8 cellular contexts compared by ENCODE assay signal in genomic region chr5:40486437-40487270, GRCh38.
A peak's percentile ranks its signal among the peaks of the same experiment; 100 is the strongest.
DNase-seq lines count a peak whose midpoint lies in the region; ATAC-seq lines count a peak whose summit lies in the region.

No MANE protein-coding gene starts in this region.

- DNase-seq in Ammon's horn (ENCODE audit: low spot score) (peak; percentile 31), HT1080 (ENCODE audit: low read depth) (peak; percentile 63), glomerular visceral epithelial cell (ENCODE audit: extremely low spot score) (peak; percentile 37), KG1 (lab: John Stamatoyannopoulos, UW) (no peak), NCI-H1105 (lab: John Stamatoyannopoulos, UW) (no peak)
- DNase-seq in activated CD4-positive, alpha-beta T cell treated with anti-CD3 and anti-CD28 coated beads, Interleukin-2, amount 10 ng/mL, durations not matched to agents 7 days and 5 days, result peak; percentile 67
- DNase-seq in stimulated activated naive CD4-positive, alpha-beta T cell (lab: John Stamatoyannopoulos, UW), result peak in 5 of 6 experiments; percentile 2 to 58 (median 43)

- CTCF ChIA-PET in activated CD4-positive, alpha-beta T cell treated with anti-CD3 and anti-CD28 coated beads, Interleukin-2, amount 10 ng/mL, durations not matched to agents 7 days and 5 days (lab: Charles Lee), result interaction anchor here (0.7 to 2.0 kb wide), 11 partner anchors 9 to 999 kb away, joined by 3 to 5 read pairs (median 3); no protein-coding TSS in a partner anchor

- no peak overlapping the region for H3K4me3 Mint-ChIP-seq in activated CD4-positive, alpha-beta T cell treated with anti-CD3 and anti-CD28 coated beads, Interleukin-2, amount 10 ng/mL, durations not matched to agents 7 days and 5 days

- peak; percentile 29 for ATAC-seq in GM21390 (IDR thresholded peaks at IDR 0.05; ENCODE audit: unreplicated experiment)

- H3K27ac Mint-ChIP-seq in activated CD4-positive, alpha-beta T cell treated with anti-CD3 and anti-CD28 coated beads, Interleukin-2, amount 10 ng/mL, durations not matched to agents 7 days and 5 days, result peak overlapping the region; percentile 73

- H3K9me3 Mint-ChIP-seq in activated CD4-positive, alpha-beta T cell treated with anti-CD3 and anti-CD28 coated beads, Interleukin-2, amount 10 ng/mL, durations not matched to agents 7 days and 5 days, result peaks cover 4% of the 10 kb centered on the region

- H3K4me1 Mint-ChIP-seq in activated CD4-positive, alpha-beta T cell treated with anti-CD3 and anti-CD28 coated beads, Interleukin-2, amount 10 ng/mL, durations not matched to agents 7 days and 5 days, result peaks cover 77% of the 10 kb centered on the region

- POLR2A ChIA-PET in activated CD4-positive, alpha-beta T cell treated with anti-CD3 and anti-CD28 coated beads, Interleukin-2, amount 10 ng/mL, durations not matched to agents 7 days and 5 days (lab: Charles Lee), result no interaction called here

- peaks cover 8% of the 10 kb centered on the region for H3K36me3 Mint-ChIP-seq in activated CD4-positive, alpha-beta T cell treated with anti-CD3 and anti-CD28 coated beads, Interleukin-2, amount 10 ng/mL, durations not matched to agents 7 days and 5 days (ENCODE audit: low read depth)

- H3K27me3 Mint-ChIP-seq in activated CD4-positive, alpha-beta T cell treated with anti-CD3 and anti-CD28 coated beads, Interleukin-2, amount 10 ng/mL, durations not matched to agents 7 days and 5 days, result no peaks in the 10 kb centered on the region

Comparison
In these comparisons a context has a peak if more than half of its experiments do, and no peak if none do; other contexts are left out.
1. DNase-seq: peak in Ammon's horn (single experiment), HT1080 (single experiment), activated CD4-positive, alpha-beta T cell treated with anti-CD3 and anti-CD28 coated beads, Interleukin-2, amount 10 ng/mL, durations not matched to agents 7 days and 5 days (single experiment), glomerular visceral epithelial cell (single experiment) and stimulated activated naive CD4-positive, alpha-beta T cell (5 of 6); none in KG1 (single experiment) and NCI-H1105 (single experiment).